Comparison of ENCODE assay signal across 8 cellular contexts in the genomic region with DNA sequence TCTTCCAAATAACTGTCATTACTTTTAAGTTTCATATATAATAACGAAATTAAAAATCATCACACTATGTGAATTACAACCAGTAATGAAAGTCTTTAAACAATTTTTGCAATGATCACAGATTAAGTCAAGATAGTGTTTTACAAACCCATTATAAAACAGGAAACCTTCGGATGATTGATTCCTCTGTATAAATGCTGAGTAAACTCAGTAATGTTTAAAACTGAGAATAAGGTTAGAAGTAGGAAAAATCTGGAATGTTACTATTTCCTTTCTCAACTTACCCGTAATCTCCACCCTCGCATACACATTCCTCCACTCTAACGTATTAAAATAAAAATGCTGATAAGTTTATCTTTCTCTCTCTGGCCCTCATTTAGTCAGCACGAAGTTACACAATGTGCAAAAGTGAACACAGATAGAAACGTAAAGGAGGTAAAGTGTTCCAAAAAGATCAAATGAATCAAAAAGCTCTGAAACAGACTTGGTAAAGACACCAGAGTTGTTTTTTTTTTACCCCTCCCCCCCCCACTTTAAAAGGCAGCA. TPM values are rescaled to one million over a fixed set of nuclear protein-coding genes. Genes with fewer than 3 reads are reported as not detected.
DNase-seq lines count a peak whose midpoint lies in the region; ATAC-seq and TF ChIP-seq lines count a peak whose summit lies in the region.

No MANE protein-coding gene starts in this region.

- H3K36me3 Mint-ChIP-seq in brain (peaks cover 48% of the 10 kb centered on the region), memory B cell (peaks cover 14% of the 10 kb centered on the region)

- H3K27me3 ChIP-seq in heart right ventricle (no peaks in the 10 kb centered on the region), uterus (no peaks in the 10 kb centered on the region)

- H3K27me3 Mint-ChIP-seq in brain = peaks cover 15% of the 10 kb centered on the region
- H3K27me3 Mint-ChIP-seq in memory B cell = no peaks in the 10 kb centered on the region

- H3K9me3 Mint-ChIP-seq in brain (peaks cover 0 to 3% (median 0%) of the 10 kb centered on the region in 5 experiments), memory B cell (no peaks in the 10 kb centered on the region)

- H3K9me3 ChIP-seq in heart right ventricle (no peaks in the 10 kb centered on the region), uterus (no peaks in the 10 kb centered on the region)

- peaks cover 0 to 46% (median 23%) of the 10 kb centered on the region in 9 donors for H3K36me3 ChIP-seq in heart right ventricle
- no peaks in the 10 kb centered on the region for H3K36me3 ChIP-seq in uterus

- H3K4me3 Mint-ChIP-seq in brain (peak overlapping the region; percentile 94 to 99 (median 95)), memory B cell (peak overlapping the region; percentile 98)

- peak overlapping the region in 7 of 10 donors; percentile 90 to 98 (median 94) for H3K27ac ChIP-seq in heart right ventricle
- H3K27ac ChIP-seq in uterus = peak overlapping the region in 1 of 2 donors; percentile 93

- H3K4me1 ChIP-seq in heart right ventricle = peaks cover 0 to 40% (median 35%) of the 10 kb centered on the region in 9 donors
- peaks cover 0 to 7% of the 10 kb centered on the region in 2 donors for H3K4me1 ChIP-seq in uterus

- peak overlapping the region; percentile 38 to 100 (median 100) for H3K27ac Mint-ChIP-seq in brain
- peak overlapping the region; percentile 100 for H3K27ac Mint-ChIP-seq in memory B cell

- 4 to 6% methylated on average over 7 of the region's 7 CpGs for WGBS in heart right ventricle, 2 donors

- H3K4me3 ChIP-seq in heart right ventricle (peak overlapping the region; percentile 74 to 98 (median 85)), uterus (peak overlapping the region; percentile 64 to 88)

- TF ChIP-seq CTCF in heart right ventricle (IDR thresholded peaks at IDR 0.05) = no peak
- TF ChIP-seq CTCF in brain (conservative IDR thresholded peaks at IDR 0.05) = no peak
- TF ChIP-seq CTCF in uterus (IDR thresholded peaks at IDR 0.05) = no peak

- intact Hi-C loops in heart right ventricle (cut with DNase I) = loop anchor here in 4 of 10 donors (5.0 to 10.0 kb wide), 3 partner anchors 85 to 173 kb away; partner anchors contain the start of genes RAB21 (in 3 of the 4) and TBC1D15 (in 1 of the 4)
- intact Hi-C loops in Right ventricle myocardium superior (cut with DNase I) = loop anchor here (10.0 kb wide), 1 partner anchor 93 kb away; the partner anchor contains the start of gene RAB21
- intact Hi-C loops in uterus (cut with DNase I; ENCODE audit: low total_unique reads) = loop anchor here (10.0 kb wide), 1 partner anchor 93 kb away; the partner anchor contains the start of gene RAB21

- TF ChIP-seq POLR2A in uterus (IDR thresholded peaks at IDR 0.05) = no peak

- DNase-seq in heart right ventricle (no peak), Right ventricle myocardium superior (no peak), memory B cell (ENCODE audit: low spot score in 2 of 2) (no peak), uterus (no peak), H4 (ENCODE audit: low spot score) (no peak)
- no peak for DNase-seq in stimulated activated CD4-positive, alpha-beta T cell treated with anti-CD3 and anti-CD28 coated beads, Interleukin-1b, Interleukin-23, amount 100 ng/mL, for 48 hours

- ATAC-seq in heart right ventricle (no peak), Right ventricle myocardium superior (ENCODE audit: poor library complexity) (no peak), memory B cell (ENCODE audit: low read depth) (no peak), GM21526 (IDR thresholded peaks at IDR 0.05; ENCODE audit: low FRiP score, unreplicated experiment) (no peak)

- H3K4me1 Mint-ChIP-seq in brain (peaks cover 55% of the 10 kb centered on the region), memory B cell (peaks cover 17% of the 10 kb centered on the region)

RNA-seq across cellular contexts. Expression of gene ZFC3H1, which starts 1.6 kb away (rescaled TPM):
- 10 to 100 TPM; 13.6 to 26.5 (median 17.2) TPM for total RNA-seq in heart right ventricle
- polyA plus RNA-seq in heart right ventricle = 10 to 100 TPM in 1 of 2 donors, 1 to 10 TPM in 1; 6.9 to 23.4 TPM
- total RNA-seq in Right ventricle myocardium superior = 17.9 TPM
- polyA plus RNA-seq in brain (ENCODE audit: insufficient read depth, low read depth, low replicate concordance) = 2.5 TPM
- total RNA-seq in uterus = 10 to 100 TPM; 12.6 to 80.7 (median 51.2) TPM
- total RNA-seq in H4 (2014; rRNA removed; shearing (Covaris generic)) = 4.4 and 5.5 TPM in 2 replicates

RNA-seq across cellular contexts. Expression of gene THAP2, which starts 2.1 kb away (rescaled TPM):
- 1 to 10 TPM; 4.3 to 9.7 (median 6.8) TPM for total RNA-seq in heart right ventricle
- 1 to 10 TPM; 2.3 to 2.8 TPM for polyA plus RNA-seq in heart right ventricle
- total RNA-seq in Right ventricle myocardium superior = 10.2 TPM
- 4.1 TPM for polyA plus RNA-seq in brain (ENCODE audit: insufficient read depth, low read depth, low replicate concordance)
- total RNA-seq in uterus = 10 to 100 TPM in 1 of 4 donors, 1 to 10 TPM in 2, under 1 TPM in 1; 0.88 to 12.8 (median 5.4) TPM
- 3.1 and 5.6 TPM in 2 replicates for total RNA-seq in H4 (2014; rRNA removed; shearing (Covaris generic))

RNA-seq across cellular contexts. Expression of gene TMEM19, which starts 23.8 kb away (rescaled TPM):
- total RNA-seq in heart right ventricle = 10 to 100 TPM; 17.4 to 32.2 (median 27.6) TPM
- 1 to 10 TPM; 6.4 to 9.8 TPM for polyA plus RNA-seq in heart right ventricle
- total RNA-seq in Right ventricle myocardium superior = 27.3 TPM
- polyA plus RNA-seq in brain (ENCODE audit: insufficient read depth, low read depth, low replicate concordance) = 15.9 TPM
- 10 to 100 TPM; 10.6 to 35.9 (median 20.1) TPM for total RNA-seq in uterus
- total RNA-seq in H4 (2014; rRNA removed; shearing (Covaris generic)) = 27.0 and 47.1 TPM in 2 replicates
